Comparison of ENCODE assay signal across 8 cellular contexts in genomic region chr12:55738113-55739024, GRCh38. TPM values are rescaled to one million over a fixed set of nuclear protein-coding genes. Genes with fewer than 3 reads are reported as not detected.
DNase-seq lines count a peak whose midpoint lies in the region; ATAC-seq and TF ChIP-seq lines count a peak whose summit lies in the region.

No MANE protein-coding gene starts in this region.

- TF ChIP-seq EP300 in Ishikawa (IDR thresholded peaks at IDR 0.05; ENCODE audit: borderline replicate concordance), result no peak

- H3K27me3 Mint-ChIP-seq in naive thymus-derived CD4-positive, alpha-beta T cell, result peaks cover 0 to 8% (median 0%) of the 10 kb centered on the region in 5 donors
- H3K27me3 Mint-ChIP-seq in stimulated activated naive CD8-positive, alpha-beta T cell treated with anti-CD3 and anti-CD28 coated beads, Interleukin-15, amount 100 ng/mL, for 72 hours, result no peaks in the 10 kb centered on the region

- no peaks in the 10 kb centered on the region for H3K36me3 Mint-ChIP-seq in naive thymus-derived CD4-positive, alpha-beta T cell

- peak overlapping the region; percentile 82 for H3K4me3 ChIP-seq in PC-3 (ENCODE audit: low read length)
- peak overlapping the region; percentile 91 for H3K4me3 ChIP-seq in naive thymus-derived CD4-positive, alpha-beta T cell (ENCODE audit: low read length)

- intact Hi-C loops in PC-3 (cut with micrococcal nuclease), result loop anchor here (1.0 to 2.0 kb wide), 4 partner anchors 59 to 291 kb away; partner anchors contain the start of gene DGKA
- intact Hi-C loops in naive thymus-derived CD4-positive, alpha-beta T cell (cut with micrococcal nuclease), result loop anchor here (1.0 to 10.0 kb wide), 22 partner anchors 8 to 726 kb away; partner anchors contain the start of genes PA2G4 (in 2 of the 2), PYM1 (in 2 of the 2), RPS26 (in 2 of the 2) and SMARCC2 (in 2 of the 2)

- DNase-seq in DMS53 treated with DMSO at 0.1 percent for 48 hours (lab: John Stamatoyannopoulos, UW; ENCODE audit: unreplicated experiment) (peak; percentile 79), PC-3 (peak; percentile 98), fibroblast of peridontal ligament (ENCODE audit: extremely low read depth) (peak; percentile 93)
- DNase-seq in activated T-cell treated with anti-CD3 and anti-CD28 coated beads, Interleukin-2, amount 50 U/mL, for 48 hours, result peak; percentile 84 to 85
- DNase-seq in naive thymus-derived CD4-positive, alpha-beta T cell, result peak in 8 of 9 donors; percentile 69 to 88 (median 81)
- DNase-seq in stimulated activated naive CD8-positive, alpha-beta T cell treated with anti-CD3 and anti-CD28 coated beads, Interleukin-15, amount 100 ng/mL, for 72 hours, result peak; percentile 79 to 84

- H3F3A ChIP-seq in PC-3 (ENCODE audit: low read length, unreplicated experiment), result no peaks in the 10 kb centered on the region

- H3K79me2 ChIP-seq in PC-3 (ENCODE audit: low read length), result no peaks in the 10 kb centered on the region

- H3K27me3 ChIP-seq in PC-3 (ENCODE audit: low read length), result no peaks in the 10 kb centered on the region
- no peaks in the 10 kb centered on the region for H3K27me3 ChIP-seq in naive thymus-derived CD4-positive, alpha-beta T cell (ENCODE audit: control insufficient read depth in 2 of 2, insufficient read depth in 2 of 2, low read length in 2 of 2)

- peaks cover 14% of the 10 kb centered on the region for H3K4me1 ChIP-seq in PC-3 (ENCODE audit: insufficient read depth, low read length)
- H3K4me1 ChIP-seq in naive thymus-derived CD4-positive, alpha-beta T cell (ENCODE audit: control insufficient read depth in 2 of 2, insufficient read depth in 2 of 2, low read length in 2 of 2), result peaks cover 15 to 18% of the 10 kb centered on the region in 2 donors

- TF ChIP-seq CTCF in PC-3 (conservative IDR thresholded peaks at IDR 0.05; ENCODE audit: low read depth, low read length), result peak; percentile 90

- POLR2A ChIA-PET in PC-3 (lab: Charles Lee; ENCODE audit: unreplicated experiment), result interaction anchor here (0.6 to 1.6 kb wide), 2 partner anchors 9 to 234 kb away, joined by 3 to 6 read pairs; partner anchors contain the start of gene CD63
- POLR2A ChIA-PET in naive thymus-derived CD4-positive, alpha-beta T cell (lab: Charles Lee), result interaction anchor here (0.6 to 4.3 kb wide), 33 partner anchors 9 to 622 kb away, joined by 3 to 31 read pairs (median 4); partner anchors contain the start of genes BLOC1S1, CD63, DNAJC14 and ORMDL2

- H3K9ac ChIP-seq in PC-3 (ENCODE audit: low read length), result peak overlapping the region; percentile 34; the same call in 1 of the 2 replicates

- no peak overlapping the region for H3K27ac ChIP-seq in PC-3 (ENCODE audit: low read length)
- peak overlapping the region; percentile 76 for H3K27ac ChIP-seq in naive thymus-derived CD4-positive, alpha-beta T cell (ENCODE audit: low read depth, low read length)

- peak overlapping the region; percentile 96 for H3K4me2 ChIP-seq in PC-3 (ENCODE audit: low read length)

- peak overlapping the region; percentile 86 to 96 (median 92) for H3K27ac Mint-ChIP-seq in naive thymus-derived CD4-positive, alpha-beta T cell
- peak overlapping the region; percentile 23 to 56 for H3K27ac Mint-ChIP-seq in stimulated activated naive CD8-positive, alpha-beta T cell treated with anti-CD3 and anti-CD28 coated beads, Interleukin-15, amount 100 ng/mL, for 72 hours

- no peaks in the 10 kb centered on the region for H3K9me3 Mint-ChIP-seq in naive thymus-derived CD4-positive, alpha-beta T cell
- no peaks in the 10 kb centered on the region for H3K9me3 Mint-ChIP-seq in stimulated activated naive CD8-positive, alpha-beta T cell treated with anti-CD3 and anti-CD28 coated beads, Interleukin-15, amount 100 ng/mL, for 72 hours

- CTCF ChIA-PET in PC-3 (lab: Charles Lee), result interaction anchor here (0.5 to 2.7 kb wide), 20 partner anchors 9 to 291 kb away, joined by 3 to 25 read pairs (median 4); partner anchors contain the start of genes CD63, ORMDL2, RAB5B and RDH5
- CTCF ChIA-PET in naive thymus-derived CD4-positive, alpha-beta T cell (lab: Charles Lee), result interaction anchor here (0.5 to 4.9 kb wide), 43 partner anchors 9 to 687 kb away, joined by 3 to 46 read pairs (median 5); partner anchors contain the start of genes ANKRD52, BLOC1S1, CD63 and DNAJC14

- H3K36me3 ChIP-seq in PC-3 (ENCODE audit: low read depth, low read length), result no peaks in the 10 kb centered on the region; the same call in 1 of the 2 replicates
- H3K36me3 ChIP-seq in naive thymus-derived CD4-positive, alpha-beta T cell (ENCODE audit: control insufficient read depth in 2 of 3, insufficient read depth in 3 of 3, low read length in 3 of 3), result peaks cover 0 to under 1% (median 0%) of the 10 kb centered on the region in 3 experiments

- no peaks in the 10 kb centered on the region for H4K20me1 ChIP-seq in PC-3 (ENCODE audit: low read length)

- ATAC-seq in GM21576 (IDR thresholded peaks at IDR 0.05; ENCODE audit: unreplicated experiment) (peak; percentile 86), PC-3 (peak; percentile 53)
- ATAC-seq in naive thymus-derived CD4-positive, alpha-beta T cell, result peak; percentile 79
- peak; percentile 90 for ATAC-seq in stimulated activated naive CD8-positive, alpha-beta T cell treated with anti-CD3 and anti-CD28 coated beads, Interleukin-15, amount 100 ng/mL, for 72 hours

- H2AFZ ChIP-seq in PC-3 (ENCODE audit: low read length), result peak overlapping the region; percentile 95

- no peaks in the 10 kb centered on the region for H3K9me3 ChIP-seq in PC-3 (ENCODE audit: low read length)
- H3K9me3 ChIP-seq in naive thymus-derived CD4-positive, alpha-beta T cell (ENCODE audit: control insufficient read depth in 2 of 3, low read length in 3 of 3), result no peaks in the 10 kb centered on the region

- H3K4me3 Mint-ChIP-seq in naive thymus-derived CD4-positive, alpha-beta T cell, result peak overlapping the region; percentile 74 to 94 (median 89)
- H3K4me3 Mint-ChIP-seq in stimulated activated naive CD8-positive, alpha-beta T cell treated with anti-CD3 and anti-CD28 coated beads, Interleukin-15, amount 100 ng/mL, for 72 hours, result peak overlapping the region; percentile 81 to 85

- peak; percentile 95 for TF ChIP-seq RAD21 in Ishikawa (IDR thresholded peaks at IDR 0.05; ENCODE audit: low read depth)

- H3K4me1 Mint-ChIP-seq in naive thymus-derived CD4-positive, alpha-beta T cell, result peaks cover 26 to 43% (median 29%) of the 10 kb centered on the region in 7 donors
- H3K4me1 Mint-ChIP-seq in stimulated activated naive CD8-positive, alpha-beta T cell treated with anti-CD3 and anti-CD28 coated beads, Interleukin-15, amount 100 ng/mL, for 72 hours, result peaks cover 44% of the 10 kb centered on the region

- no TSS peak for BruUV-seq in PC-3 (replicated peaks; lab: Mats Ljungman, UMichigan)

- no peaks in the 10 kb centered on the region for H3K9me2 ChIP-seq in PC-3 (replicated peaks; ENCODE audit: low read length)

TF ChIP-seq in Ishikawa, 13 proteins besides CTCF, POLR2A, EP300 and RAD21:
- no peak for TF ChIP-seq CREB1 (IDR thresholded peaks at IDR 0.05; ENCODE audit: low read depth)
- TF ChIP-seq FOXM1 (IDR thresholded peaks at IDR 0.05; ENCODE audit: borderline replicate concordance, low read depth), result 0 out of 2 replicates have a peak, but pooled peaks have one; percentile 13
- no peak for TF ChIP-seq EGR1 (IDR thresholded peaks at IDR 0.05)
- peak; percentile 83; the same call in 1 of the 2 replicates for TF ChIP-seq ZBTB7A (IDR thresholded peaks at IDR 0.05; ENCODE audit: low read depth)
- TF ChIP-seq, protein P1, sequence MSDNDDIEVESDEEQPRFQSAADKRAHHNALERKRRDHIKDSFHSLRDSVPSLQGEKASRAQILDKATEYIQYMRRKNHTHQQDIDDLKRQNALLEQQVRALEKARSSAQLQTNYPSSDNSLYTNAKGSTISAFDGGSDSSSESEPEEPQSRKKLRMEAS (IDR thresholded peaks at IDR 0.05), result no peak; the same call in 1 of the 2 replicates

RNA-seq across cellular contexts. Expression of gene GDF11, which starts 4.6 kb away (rescaled TPM):
- 7.1 and 17.4 TPM in 2 replicates for total RNA-seq in PC-3 (2014; rRNA removed)
- 10 to 100 TPM in 3 of 5 experiments, 1 to 10 TPM in 2; 6.6 to 16.2 (median 12.0) TPM for total RNA-seq in naive thymus-derived CD4-positive, alpha-beta T cell
- polyA plus RNA-seq in naive thymus-derived CD4-positive, alpha-beta T cell, result under 1 TPM; 0.79 TPM

RNA-seq across cellular contexts. Expression of gene CD63, which starts 9.6 kb away (rescaled TPM):
- 784 and 869 TPM in 2 replicates for total RNA-seq in PC-3 (2014; rRNA removed)
- 100 to 1,000 TPM in 2 of 5 experiments, 10 to 100 TPM in 3; 43.2 to 216 (median 54.3) TPM for total RNA-seq in naive thymus-derived CD4-positive, alpha-beta T cell
- polyA plus RNA-seq in naive thymus-derived CD4-positive, alpha-beta T cell, result 10 to 100 TPM; 68.7 to 69.8 TPM

RNA-seq across cellular contexts. Expression of gene RDH5, which starts 18.2 kb away (rescaled TPM):
- total RNA-seq in PC-3 (2014; rRNA removed), result 4.6 and 5.1 TPM in 2 replicates
- total RNA-seq in naive thymus-derived CD4-positive, alpha-beta T cell, result 10 to 100 TPM; 14.6 to 24.9 (median 15.9) TPM
- 1 to 10 TPM in 1 of 2 donors, under 1 TPM in 1; 0.67 to 1.3 TPM for polyA plus RNA-seq in naive thymus-derived CD4-positive, alpha-beta T cell

RNA-seq across cellular contexts. Expression of gene BLOC1S1, which starts 22.5 kb away (rescaled TPM):
- total RNA-seq in PC-3 (2014; rRNA removed), result 63.5 and 90.8 TPM in 2 replicates
- total RNA-seq in naive thymus-derived CD4-positive, alpha-beta T cell, result 100 to 1,000 TPM in 1 of 5 experiments, 10 to 100 TPM in 4; 37.6 to 112 (median 71.5) TPM
- 100 to 1,000 TPM in 1 of 2 donors, 10 to 100 TPM in 1; 83.5 to 102 TPM for polyA plus RNA-seq in naive thymus-derived CD4-positive, alpha-beta T cell

RNA-seq across cellular contexts. Expression of gene ITGA7, which starts 30.7 kb away (rescaled TPM):
- 4.4 and 9.7 TPM in 2 replicates for total RNA-seq in PC-3 (2014; rRNA removed)
- 1 to 10 TPM; 1.4 to 4.6 (median 3.6) TPM for total RNA-seq in naive thymus-derived CD4-positive, alpha-beta T cell
- not detected for polyA plus RNA-seq in naive thymus-derived CD4-positive, alpha-beta T cell
